In genomic region chr6:84766796-84767590, GRCh38 we compare ENCODE assay signal across 21 cellular contexts. TPM values are rescaled to one million over a fixed set of nuclear protein-coding genes. Genes with fewer than 3 reads are reported as not detected.
DNase-seq lines count a peak whose midpoint lies in the region; ATAC-seq, FAIRE-seq and TF ChIP-seq lines count a peak whose summit lies in the region.
"Had no signal": no experiment of that assay in that cellular context is flagged by ENCODE, and none has a peak within 500 bp of the region (broad histone marks: within the 10 kb centered on the region; RNA-seq: fewer than 3 reads in every experiment).

No MANE protein-coding gene starts in this region.

- no peak for FAIRE-seq in frontal cortex (lab: Jason Lieb, UNC)
- FAIRE-seq: GM12878, H54 had no signal

- H3K36me3 Mint-ChIP-seq in activated CD8-positive, alpha-beta T cell treated with anti-CD3 and anti-CD28 coated beads, Interleukin-2, amount 10 ng/mL, durations not matched to agents 7 days and 5 days (ENCODE audit: low read depth), result peaks cover 19% of the 10 kb centered on the region
- peaks cover 4% of the 10 kb centered on the region for H3K36me3 Mint-ChIP-seq in activated CD8-positive, alpha-beta T cell treated with anti-CD3 and anti-CD28 coated beads for 36 hours (ENCODE audit: low read depth)
- H3K36me3 Mint-ChIP-seq in chondrocyte (ENCODE audit: low read depth), result peaks cover 3% of the 10 kb centered on the region
- H3K36me3 Mint-ChIP-seq in naive thymus-derived CD4-positive, alpha-beta T cell, result peaks cover 0 to 14% (median 5%) of the 10 kb centered on the region in 5 donors
- H3K36me3 Mint-ChIP-seq: mesothelial cell of epicardium had no signal

- no peaks in the 10 kb centered on the region for H3K9me3 ChIP-seq in iPS-18c (ENCODE audit: control insufficient read depth, insufficient read depth, low read length)
- H3K9me3 ChIP-seq in naive thymus-derived CD4-positive, alpha-beta T cell (ENCODE audit: control insufficient read depth in 2 of 3, low read length in 3 of 3), result no peaks in the 10 kb centered on the region
- H3K9me3 ChIP-seq: upper lobe of right lung had no signal

- H3K27me3 ChIP-seq in naive thymus-derived CD4-positive, alpha-beta T cell (ENCODE audit: control insufficient read depth in 2 of 2, insufficient read depth in 2 of 2, low read length in 2 of 2), result peaks cover 2% of the 10 kb centered on the region in 2 donors

- H3K4me1 Mint-ChIP-seq in activated CD8-positive, alpha-beta T cell treated with anti-CD3 and anti-CD28 coated beads, Interleukin-2, amount 10 ng/mL, durations not matched to agents 7 days and 5 days (ENCODE audit: low read depth), result peaks cover 10% of the 10 kb centered on the region
- peaks cover 6% of the 10 kb centered on the region for H3K4me1 Mint-ChIP-seq in activated CD8-positive, alpha-beta T cell treated with anti-CD3 and anti-CD28 coated beads for 36 hours (ENCODE audit: low read depth)
- peaks cover 20% of the 10 kb centered on the region for H3K4me1 Mint-ChIP-seq in chondrocyte (ENCODE audit: low read depth)
- H3K4me1 Mint-ChIP-seq in naive thymus-derived CD4-positive, alpha-beta T cell, result peaks cover 0 to 12% (median 9%) of the 10 kb centered on the region in 7 donors

- CTCF ChIA-PET in activated CD8-positive, alpha-beta T cell treated with anti-CD3 and anti-CD28 coated beads, Interleukin-2, amount 10 ng/mL, durations not matched to agents 7 days and 5 days (lab: Charles Lee), result no interaction called here
- CTCF ChIA-PET in activated CD8-positive, alpha-beta T cell treated with anti-CD3 and anti-CD28 coated beads for 36 hours (lab: Charles Lee), result no interaction called here
- CTCF ChIA-PET in naive thymus-derived CD4-positive, alpha-beta T cell (lab: Charles Lee), result no interaction called here

- H3K27ac ChIP-seq in temporal lobe (ENCODE audit: low read depth, low read length), result peak overlapping the region; percentile 0
- H3K27ac ChIP-seq in naive thymus-derived CD4-positive, alpha-beta T cell (ENCODE audit: low read depth, low read length), result no peak overlapping the region
- H3K27ac ChIP-seq: upper lobe of right lung had no signal

- H3K9me3 Mint-ChIP-seq in activated CD8-positive, alpha-beta T cell treated with anti-CD3 and anti-CD28 coated beads, Interleukin-2, amount 10 ng/mL, durations not matched to agents 7 days and 5 days (ENCODE audit: insufficient read depth), result peaks cover 15% of the 10 kb centered on the region
- H3K9me3 Mint-ChIP-seq in activated CD8-positive, alpha-beta T cell treated with anti-CD3 and anti-CD28 coated beads for 36 hours, result peaks cover 2% of the 10 kb centered on the region
- peaks cover 2% of the 10 kb centered on the region for H3K9me3 Mint-ChIP-seq in chondrocyte (ENCODE audit: low read depth)
- peaks cover 0 to 41% (median 6%) of the 10 kb centered on the region in 11 donors for H3K9me3 Mint-ChIP-seq in naive thymus-derived CD4-positive, alpha-beta T cell
- H3K9me3 Mint-ChIP-seq: mesothelial cell of epicardium had no signal

- no peaks in the 10 kb centered on the region for H3K4me1 ChIP-seq in naive thymus-derived CD4-positive, alpha-beta T cell (ENCODE audit: control insufficient read depth in 2 of 2, insufficient read depth in 2 of 2, low read length in 2 of 2)

- peak overlapping the region; percentile 60 for H3K27ac Mint-ChIP-seq in activated CD8-positive, alpha-beta T cell treated with anti-CD3 and anti-CD28 coated beads, Interleukin-2, amount 10 ng/mL, durations not matched to agents 7 days and 5 days
- H3K27ac Mint-ChIP-seq in activated CD8-positive, alpha-beta T cell treated with anti-CD3 and anti-CD28 coated beads for 36 hours, result no peak overlapping the region
- no peak overlapping the region for H3K27ac Mint-ChIP-seq in chondrocyte (ENCODE audit: unreplicated experiment)
- H3K27ac Mint-ChIP-seq in naive thymus-derived CD4-positive, alpha-beta T cell, result peak overlapping the region in 1 of 9 donors; percentile 62
- H3K27ac Mint-ChIP-seq: mesothelial cell of epicardium had no signal

- H3K36me3 ChIP-seq in naive thymus-derived CD4-positive, alpha-beta T cell (ENCODE audit: control insufficient read depth in 2 of 3, insufficient read depth in 3 of 3, low read length in 3 of 3), result no peaks in the 10 kb centered on the region
- H3K36me3 ChIP-seq: upper lobe of right lung had no signal

- intact Hi-C loops in activated CD8-positive, alpha-beta T cell treated with anti-CD3 and anti-CD28 coated beads for 36 hours (cut with micrococcal nuclease), result loop anchor here (10.0 kb wide), 1 partner anchor 912 kb away; the partner anchor contains the start of genes CYB5R4 and RIPPLY2
- intact Hi-C loops in naive thymus-derived CD4-positive, alpha-beta T cell (cut with micrococcal nuclease), result no loop called here

- POLR2A ChIA-PET in activated CD8-positive, alpha-beta T cell treated with anti-CD3 and anti-CD28 coated beads, Interleukin-2, amount 10 ng/mL, durations not matched to agents 7 days and 5 days (lab: Charles Lee), result no interaction called here
- POLR2A ChIA-PET in activated CD8-positive, alpha-beta T cell treated with anti-CD3 and anti-CD28 coated beads for 36 hours (lab: Charles Lee), result no interaction called here
- POLR2A ChIA-PET in naive thymus-derived CD4-positive, alpha-beta T cell (lab: Charles Lee), result no interaction called here

- peaks cover 68% of the 10 kb centered on the region for H3K27me3 Mint-ChIP-seq in activated CD8-positive, alpha-beta T cell treated with anti-CD3 and anti-CD28 coated beads, Interleukin-2, amount 10 ng/mL, durations not matched to agents 7 days and 5 days (ENCODE audit: low read depth)
- H3K27me3 Mint-ChIP-seq in activated CD8-positive, alpha-beta T cell treated with anti-CD3 and anti-CD28 coated beads for 36 hours, result peaks cover 71% of the 10 kb centered on the region
- H3K27me3 Mint-ChIP-seq in chondrocyte (ENCODE audit: low read depth), result peaks cover 56% of the 10 kb centered on the region
- peaks cover 68 to 80% (median 78%) of the 10 kb centered on the region in 5 donors for H3K27me3 Mint-ChIP-seq in naive thymus-derived CD4-positive, alpha-beta T cell

- DNase-seq in activated CD8-positive, alpha-beta T cell treated with anti-CD3 and anti-CD28 coated beads, Interleukin-2, amount 10 ng/mL, durations not matched to agents 7 days and 5 days, result no peak
- DNase-seq in activated CD8-positive, alpha-beta T cell treated with anti-CD3 and anti-CD28 coated beads for 36 hours, result no peak
- DNase-seq in chondrocyte (ENCODE audit: low spot score) (peak; percentile 72), frontal cortex (ENCODE audit: low spot score in 2 of 2) (no peak)
- no peak for DNase-seq in naive thymus-derived CD4-positive, alpha-beta T cell
- DNase-seq: activated effector memory CD4-positive, alpha-beta T cell treated with Interleukin-2 at 50 U/mL for 16 hours; dorsolateral prefrontal cortex; NCI-H1694 treated with DMSO at 0.1 percent for 48 hours; NCI-H446 treated with DMSO at 0.1 percent for 48 hours; SHP77 treated with DMSO at 0.1 percent for 48 hours; stimulated activated naive CD4-positive, alpha-beta T cell; upper lobe of right lung had no signal

- no peak overlapping the region for H3K4me3 Mint-ChIP-seq in activated CD8-positive, alpha-beta T cell treated with anti-CD3 and anti-CD28 coated beads, Interleukin-2, amount 10 ng/mL, durations not matched to agents 7 days and 5 days
- no peak overlapping the region for H3K4me3 Mint-ChIP-seq in activated CD8-positive, alpha-beta T cell treated with anti-CD3 and anti-CD28 coated beads for 36 hours
- no peak overlapping the region for H3K4me3 Mint-ChIP-seq in chondrocyte (ENCODE audit: unreplicated experiment)
- no peak overlapping the region for H3K4me3 Mint-ChIP-seq in naive thymus-derived CD4-positive, alpha-beta T cell
- H3K4me3 Mint-ChIP-seq: mesothelial cell of epicardium had no signal

- TF ChIP-seq CTCF in activated CD8-positive, alpha-beta T cell treated with anti-CD3 and anti-CD28 coated beads for 36 hours (IDR thresholded peaks at IDR 0.05), result no peak
- TF ChIP-seq CTCF in chondrocyte (IDR thresholded peaks at IDR 0.05), result no peak

- no peak for ATAC-seq in activated CD8-positive, alpha-beta T cell treated with anti-CD3 and anti-CD28 coated beads, Interleukin-2, amount 10 ng/mL, durations not matched to agents 7 days and 5 days
- no peak for ATAC-seq in activated CD8-positive, alpha-beta T cell treated with anti-CD3 and anti-CD28 coated beads for 36 hours
- no peak for ATAC-seq in naive thymus-derived CD4-positive, alpha-beta T cell
- ATAC-seq in GM21825 (IDR thresholded peaks at IDR 0.05; ENCODE audit: unreplicated experiment), result no peak
- ATAC-seq: GM12878, upper lobe of right lung had no signal

- peak overlapping the region; percentile 2; the same call in 1 of the 2 replicates for H3K4me3 ChIP-seq in iPS-18c (ENCODE audit: insufficient read depth, low read depth, low read length)
- H3K4me3 ChIP-seq in naive thymus-derived CD4-positive, alpha-beta T cell (ENCODE audit: low read length), result no peak overlapping the region
- H3K4me3 ChIP-seq: GM12878, skin epidermis, upper lobe of right lung had no signal

RNA-seq across cellular contexts. Expression of gene TBX18, which starts 2.6 kb away (rescaled TPM):
- not detected for total RNA-seq in activated CD8-positive, alpha-beta T cell treated with anti-CD3 and anti-CD28 coated beads, Interleukin-2, amount 10 ng/mL, durations not matched to agents 7 days and 5 days
- not detected for total RNA-seq in activated CD8-positive, alpha-beta T cell treated with anti-CD3 and anti-CD28 coated beads for 36 hours
- total RNA-seq in chondrocyte (6.9 to 10.7 TPM (median 9.1 TPM) in 3 replicates), temporal lobe (5.4 TPM), frontal cortex (6.5 TPM)
- not detected for total RNA-seq in naive thymus-derived CD4-positive, alpha-beta T cell
- not detected for polyA plus RNA-seq in naive thymus-derived CD4-positive, alpha-beta T cell
- total RNA-seq: activated CD8-positive, alpha-beta memory T cell treated with anti-CD3 and anti-CD28 coated beads for 36 hours; G401 had no signal
